ENCODE assay signal across 19 cellular contexts in genomic region chr6:71321344-71321743, GRCh38.
"Had no signal": no experiment of that assay in that cellular context is flagged by ENCODE, and none has a peak within 500 bp of the region (broad histone marks: within the 10 kb centered on the region; RNA-seq: fewer than 3 reads in every experiment).

No MANE protein-coding gene starts in this region.

- ATAC-seq: activated naive CD8-positive, alpha-beta T cell treated with anti-CD3 and anti-CD28 coated beads, Interleukin-2, amount 50 U/mL, for 24 hours; gastrocnemius medialis; natural killer cell treated with Interleukin-12 subunit alpha and Interleukin-12 subunit beta and Interleukin-15 and Interleukin-18, amount 100 ng/mL, for 72 hours; WTC11 had no signal

- H3K36me3 ChIP-seq: gastrocnemius medialis, left ventricle myocardium inferior, prostate gland, spleen, vagina had no signal

- H3K27me3 ChIP-seq: gastrocnemius medialis, spleen, testis, vagina had no signal

- H3K4me3 ChIP-seq: gastrocnemius medialis, left ventricle myocardium inferior, prostate gland, spleen, testis, vagina had no signal

- H3K27ac ChIP-seq: gastrocnemius medialis, left ventricle myocardium inferior, prostate gland, spleen, testis, vagina had no signal

- H3K9me3 ChIP-seq: gastrocnemius medialis, prostate gland, testis, vagina had no signal

- DNase-seq: activated CD4-positive, alpha-beta T cell treated with anti-CD3 and anti-CD28 coated beads, Interleukin-2, amount 50 U/mL, for 48 hours; activated effector memory CD4-positive, alpha-beta T cell treated with Interleukin-2 at 50 U/mL for 16 hours; activated naive CD4-positive, alpha-beta T cell treated with anti-CD3 and anti-CD28 coated beads, Interleukin-2, amount 50 U/mL, for 16 hours; activated naive CD8-positive, alpha-beta T cell treated with anti-CD3 and anti-CD28 coated beads, Interleukin-2, amount 50 U/mL, for 24 hours; activated T-cell treated with anti-CD3 and anti-CD28 coated beads, Interleukin-2, amount 50 U/mL, for 48 hours; anterior cingulate cortex; effector memory CD4-positive, alpha-beta T cell; gastrocnemius medialis; hippocampal formation; kidney glomerular epithelial cell; left ventricle myocardium inferior; spleen; stimulated activated CD4-positive, alpha-beta T cell treated with anti-CD3 and anti-CD28 coated beads, Interleukin-4, amount 100 ng/mL, for 1 hour; stimulated activated naive CD4-positive, alpha-beta T cell; testis had no signal

- H3K4me1 ChIP-seq: prostate gland, testis, vagina had no signal
